Comparison of ENCODE assay signal across 2 cellular contexts in the genomic region with DNA sequence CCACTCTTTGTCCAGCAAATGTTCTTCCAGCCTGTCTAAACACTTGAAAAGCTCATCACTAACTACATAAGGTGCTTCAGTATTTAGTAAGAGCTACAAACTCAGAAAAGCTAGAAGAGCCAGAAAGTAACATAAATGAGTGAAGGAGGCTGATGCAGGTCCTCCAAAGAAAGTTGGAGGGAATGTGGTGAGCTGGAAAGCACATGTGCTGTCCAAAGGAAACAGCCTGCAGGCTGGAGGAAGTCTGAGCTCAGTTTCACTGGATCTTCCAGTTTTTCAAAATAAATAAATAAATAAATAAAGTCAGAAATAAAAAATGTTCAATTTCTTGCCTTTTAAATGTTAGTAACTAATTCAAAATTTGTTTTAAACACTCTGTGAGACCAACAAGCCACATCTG.
TF ChIP-seq lines count a peak whose summit lies in the region.

No MANE protein-coding gene starts in this region.

TF ChIP-seq in SK-N-SH, 30 proteins besides CTCF, POLR2A, EP300 and RAD21 (continued from another document):
- TF ChIP-seq IRF3 (IDR thresholded peaks at IDR 0.05; ENCODE audit: low read depth, low read length) (no peak), RFX5 (IDR thresholded peaks at IDR 0.05; ENCODE audit: low read length) (no peak), GATA2 (CRISPR knock-in tag; IDR thresholded peaks at IDR 0.05) (no peak), NFIC (IDR thresholded peaks at IDR 0.05; ENCODE audit: borderline replicate concordance) (no peak), FOSL2 (IDR thresholded peaks at IDR 0.05; ENCODE audit: borderline replicate concordance, low read depth) (no peak), GABPA (IDR thresholded peaks at IDR 0.05; ENCODE audit: low read depth) (no peak), EZH2phosphoT487 (IDR thresholded peaks at IDR 0.05; ENCODE audit: borderline replicate concordance, low read depth) (no peak)
- TF ChIP-seq, protein P1, sequence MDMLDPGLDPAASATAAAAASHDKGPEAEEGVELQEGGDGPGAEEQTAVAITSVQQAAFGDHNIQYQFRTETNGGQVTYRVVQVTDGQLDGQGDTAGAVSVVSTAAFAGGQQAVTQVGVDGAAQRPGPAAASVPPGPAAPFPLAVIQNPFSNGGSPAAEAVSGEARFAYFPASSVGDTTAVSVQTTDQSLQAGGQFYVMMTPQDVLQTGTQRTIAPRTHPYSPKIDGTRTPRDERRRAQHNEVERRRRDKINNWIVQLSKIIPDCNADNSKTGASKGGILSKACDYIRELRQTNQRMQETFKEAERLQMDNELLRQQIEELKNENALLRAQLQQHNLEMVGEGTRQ (IDR thresholded peaks at IDR 0.05; ENCODE audit: borderline replicate concordance, low read depth, low read length) = no peak

TF ChIP-seq in SK-N-SH treated with all-trans-retinoic acid at 6 μM for 48 hours, 23 proteins besides CTCF, POLR2A, EP300 and RAD21 (continued from another document):
- TF ChIP-seq, protein P2, sequence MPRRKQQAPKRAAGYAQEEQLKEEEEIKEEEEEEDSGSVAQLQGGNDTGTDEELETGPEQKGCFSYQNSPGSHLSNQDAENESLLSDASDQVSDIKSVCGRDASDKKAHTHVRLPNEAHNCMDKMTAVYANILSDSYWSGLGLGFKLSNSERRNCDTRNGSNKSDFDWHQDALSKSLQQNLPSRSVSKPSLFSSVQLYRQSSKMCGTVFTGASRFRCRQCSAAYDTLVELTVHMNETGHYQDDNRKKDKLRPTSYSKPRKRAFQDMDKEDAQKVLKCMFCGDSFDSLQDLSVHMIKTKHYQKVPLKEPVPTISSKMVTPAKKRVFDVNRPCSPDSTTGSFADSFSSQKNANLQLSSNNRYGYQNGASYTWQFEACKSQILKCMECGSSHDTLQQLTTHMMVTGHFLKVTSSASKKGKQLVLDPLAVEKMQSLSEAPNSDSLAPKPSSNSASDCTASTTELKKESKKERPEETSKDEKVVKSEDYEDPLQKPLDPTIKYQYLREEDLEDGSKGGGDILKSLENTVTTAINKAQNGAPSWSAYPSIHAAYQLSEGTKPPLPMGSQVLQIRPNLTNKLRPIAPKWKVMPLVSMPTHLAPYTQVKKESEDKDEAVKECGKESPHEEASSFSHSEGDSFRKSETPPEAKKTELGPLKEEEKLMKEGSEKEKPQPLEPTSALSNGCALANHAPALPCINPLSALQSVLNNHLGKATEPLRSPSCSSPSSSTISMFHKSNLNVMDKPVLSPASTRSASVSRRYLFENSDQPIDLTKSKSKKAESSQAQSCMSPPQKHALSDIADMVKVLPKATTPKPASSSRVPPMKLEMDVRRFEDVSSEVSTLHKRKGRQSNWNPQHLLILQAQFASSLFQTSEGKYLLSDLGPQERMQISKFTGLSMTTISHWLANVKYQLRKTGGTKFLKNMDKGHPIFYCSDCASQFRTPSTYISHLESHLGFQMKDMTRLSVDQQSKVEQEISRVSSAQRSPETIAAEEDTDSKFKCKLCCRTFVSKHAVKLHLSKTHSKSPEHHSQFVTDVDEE (CRISPR knock-in tag; IDR thresholded peaks at IDR 0.05) = no peak
- no peak for TF ChIP-seq TOX (CRISPR knock-in tag; IDR thresholded peaks at IDR 0.05; ENCODE audit: borderline replicate concordance)
- TF ChIP-seq POU6F1 (CRISPR knock-in tag; IDR thresholded peaks at IDR 0.05; ENCODE audit: borderline replicate concordance, low read depth) = no peak
TF ChIP-seq in SK-N-SH treated with all-trans-retinoic acid at 6 μM for 48 hours: peak in this region for 0.
